ENCODE assay signal across 1 cellular context in genomic region chr21:38807481-38807880, GRCh38.
TF ChIP-seq lines count a peak whose summit lies in the region.

No MANE protein-coding gene starts in this region.

TF ChIP-seq in HEK293, 187 proteins besides CTCF, POLR2A, EP300 and RAD21 (continued from another document):
- no peak for TF ChIP-seq ZNF18 (tag by site-specific recombination; IDR thresholded peaks at IDR 0.05)
- no peak for TF ChIP-seq ZNF112 (tag by site-specific recombination; IDR thresholded peaks at IDR 0.05)
- no peak for TF ChIP-seq ZBTB1 (tag by site-specific recombination; IDR thresholded peaks at IDR 0.05)
- TF ChIP-seq, protein P1, sequence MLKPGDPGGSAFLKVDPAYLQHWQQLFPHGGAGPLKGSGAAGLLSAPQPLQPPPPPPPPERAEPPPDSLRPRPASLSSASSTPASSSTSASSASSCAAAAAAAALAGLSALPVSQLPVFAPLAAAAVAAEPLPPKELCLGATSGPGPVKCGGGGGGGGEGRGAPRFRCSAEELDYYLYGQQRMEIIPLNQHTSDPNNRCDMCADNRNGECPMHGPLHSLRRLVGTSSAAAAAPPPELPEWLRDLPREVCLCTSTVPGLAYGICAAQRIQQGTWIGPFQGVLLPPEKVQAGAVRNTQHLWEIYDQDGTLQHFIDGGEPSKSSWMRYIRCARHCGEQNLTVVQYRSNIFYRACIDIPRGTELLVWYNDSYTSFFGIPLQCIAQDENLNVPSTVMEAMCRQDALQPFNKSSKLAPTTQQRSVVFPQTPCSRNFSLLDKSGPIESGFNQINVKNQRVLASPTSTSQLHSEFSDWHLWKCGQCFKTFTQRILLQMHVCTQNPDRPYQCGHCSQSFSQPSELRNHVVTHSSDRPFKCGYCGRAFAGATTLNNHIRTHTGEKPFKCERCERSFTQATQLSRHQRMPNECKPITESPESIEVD (tag by site-specific recombination; IDR thresholded peaks at IDR 0.05) = peak; percentile 93
- peak; percentile 60; the same call in 1 of the 2 replicates for TF ChIP-seq PRDM4 (tag by site-specific recombination; IDR thresholded peaks at IDR 0.05)
- TF ChIP-seq WT1 (tag by site-specific recombination; IDR thresholded peaks at IDR 0.05) = peak; percentile 74
- TF ChIP-seq ZNF155 (tag by site-specific recombination; IDR thresholded peaks at IDR 0.05) = no peak
- TF ChIP-seq ZNF175 (tag by site-specific recombination; IDR thresholded peaks at IDR 0.05) = no peak
- no peak for TF ChIP-seq REST (tag by site-specific recombination; IDR thresholded peaks at IDR 0.05)
- TF ChIP-seq ZNF354C (tag by site-specific recombination; IDR thresholded peaks at IDR 0.05; ENCODE audit: borderline replicate concordance, low read depth) = no peak
- TF ChIP-seq ZNF629 (tag by site-specific recombination; IDR thresholded peaks at IDR 0.05) = no peak
- no peak for TF ChIP-seq KLF9 (tag by site-specific recombination; IDR thresholded peaks at IDR 0.05; ENCODE audit: low read depth)
- TF ChIP-seq ZNF843 (tag by site-specific recombination; IDR thresholded peaks at IDR 0.05) = no peak
- no peak for TF ChIP-seq HOXD13 (CRISPR knock-in tag; IDR thresholded peaks at IDR 0.05; ENCODE audit: borderline replicate concordance)
- no peak for TF ChIP-seq ZNF391 (tag by site-specific recombination; IDR thresholded peaks at IDR 0.05; ENCODE audit: borderline replicate concordance, low read depth)
- no peak for TF ChIP-seq ZNF660 (tag by site-specific recombination; IDR thresholded peaks at IDR 0.05)
- TF ChIP-seq SCRT1 (tag by site-specific recombination; IDR thresholded peaks at IDR 0.05; ENCODE audit: borderline replicate concordance) = peak; percentile 14; the same call in 1 of the 2 replicates
- 0 out of 2 replicates have a peak, but pooled peaks have one; percentile 29 for TF ChIP-seq ZFHX2 (tag by site-specific recombination; conservative IDR thresholded peaks at IDR 0.05)
- TF ChIP-seq, protein P2, sequence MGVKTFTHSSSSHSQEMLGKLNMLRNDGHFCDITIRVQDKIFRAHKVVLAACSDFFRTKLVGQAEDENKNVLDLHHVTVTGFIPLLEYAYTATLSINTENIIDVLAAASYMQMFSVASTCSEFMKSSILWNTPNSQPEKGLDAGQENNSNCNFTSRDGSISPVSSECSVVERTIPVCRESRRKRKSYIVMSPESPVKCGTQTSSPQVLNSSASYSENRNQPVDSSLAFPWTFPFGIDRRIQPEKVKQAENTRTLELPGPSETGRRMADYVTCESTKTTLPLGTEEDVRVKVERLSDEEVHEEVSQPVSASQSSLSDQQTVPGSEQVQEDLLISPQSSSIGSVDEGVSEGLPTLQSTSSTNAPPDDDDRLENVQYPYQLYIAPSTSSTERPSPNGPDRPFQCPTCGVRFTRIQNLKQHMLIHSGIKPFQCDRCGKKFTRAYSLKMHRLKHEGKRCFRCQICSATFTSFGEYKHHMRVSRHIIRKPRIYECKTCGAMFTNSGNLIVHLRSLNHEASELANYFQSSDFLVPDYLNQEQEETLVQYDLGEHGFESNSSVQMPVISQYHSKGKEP (tag by site-specific recombination; IDR thresholded peaks at IDR 0.05) = peak; percentile 74; the same call in 1 of the 2 replicates
